15 cellular contexts compared by ENCODE assay signal in genomic region chr11:63663809-63664208, GRCh38. TPM values are rescaled to one million over a fixed set of nuclear protein-coding genes. Genes with fewer than 3 reads are reported as not detected.
A peak's percentile ranks its signal among the peaks of the same experiment; 100 is the strongest.
DNase-seq lines count a peak whose midpoint lies in the region; ATAC-seq, FAIRE-seq and TF ChIP-seq lines count a peak whose summit lies in the region.
"Had no signal": no experiment of that assay in that cellular context is flagged by ENCODE, and none has a peak within 500 bp of the region (broad histone marks: within the 10 kb centered on the region; RNA-seq: fewer than 3 reads in every experiment).

No MANE protein-coding gene starts in this region.

- H3K79me2 ChIP-seq in astrocyte (ENCODE audit: insufficient read depth, low read length): peaks cover 93% of the 10 kb centered on the region

- H3K27me3 Mint-ChIP-seq in astrocyte (ENCODE audit: low read depth, unreplicated experiment): no peaks in the 10 kb centered on the region
- H3K27me3 Mint-ChIP-seq: activated CD4-positive, alpha-beta memory T cell treated with anti-CD3 and anti-CD28 coated beads for 36 hours had no signal

- peak overlapping the region; percentile 54 for H3K27ac ChIP-seq in astrocyte (ENCODE audit: low read depth, low read length)

- FAIRE-seq in astrocyte (lab: Jason Lieb, UNC): no peak
- FAIRE-seq: GM12892, islet of Langerhans had no signal

- peaks cover 3% of the 10 kb centered on the region for H3K9me3 Mint-ChIP-seq in astrocyte (ENCODE audit: unreplicated experiment)
- H3K9me3 Mint-ChIP-seq: activated CD4-positive, alpha-beta memory T cell treated with anti-CD3 and anti-CD28 coated beads for 36 hours; nephron had no signal

- peak overlapping the region; percentile 94 for H3K27ac Mint-ChIP-seq in astrocyte (ENCODE audit: unreplicated experiment)
- H3K27ac Mint-ChIP-seq: activated CD4-positive, alpha-beta memory T cell treated with anti-CD3 and anti-CD28 coated beads for 36 hours; nephron had no signal

- peaks cover 37% of the 10 kb centered on the region for H3K4me1 ChIP-seq in astrocyte (ENCODE audit: insufficient read depth, low read length)

- no peak overlapping the region for H3K4me3 ChIP-seq in astrocyte (ENCODE audit: insufficient read depth, low read depth, low read length)
- no peak overlapping the region for H3K4me3 ChIP-seq in fibroblast of villous mesenchyme (ENCODE audit: low read depth, low read length)
- H3K4me3 ChIP-seq: esophagus squamous epithelium had no signal

- H3K4me2 ChIP-seq in astrocyte (ENCODE audit: low read length): peak overlapping the region; percentile 60

- H3K9me3 ChIP-seq in astrocyte (ENCODE audit: insufficient read depth, low read depth, low read length): no peaks in the 10 kb centered on the region
- H3K9me3 ChIP-seq: esophagus squamous epithelium had no signal

- peak; percentile 62 for DNase-seq in A172 (ENCODE audit: low spot score)
- DNase-seq in HPDE6-E6E7 (ENCODE audit: extremely low spot score): peak; percentile 71
- peak; percentile 74 for DNase-seq in astrocyte (ENCODE audit: low read depth)
- DNase-seq in fibroblast of villous mesenchyme (ENCODE audit: low read depth): peak; percentile 42
- DNase-seq in T-helper 2 cell: no peak
- no peak for DNase-seq in SIG-M5 (lab: John Stamatoyannopoulos, UW)
- no peak for DNase-seq in HuH-7.5 (ENCODE audit: low spot score)
- DNase-seq: 8988T; activated CD4-positive, alpha-beta memory T cell treated with anti-CD3 and anti-CD28 coated beads for 36 hours; DMS79; esophagus squamous epithelium had no signal

- peaks cover 73% of the 10 kb centered on the region for H4K20me1 ChIP-seq in astrocyte (ENCODE audit: insufficient read depth, low read length)

- peaks cover 3% of the 10 kb centered on the region for H3K36me3 ChIP-seq in astrocyte (ENCODE audit: insufficient read depth, low read length)

- H3K27me3 ChIP-seq in astrocyte (ENCODE audit: insufficient read depth, low read length): no peaks in the 10 kb centered on the region
- H3K27me3 ChIP-seq: esophagus squamous epithelium had no signal

- no peak for TF ChIP-seq CTCF in astrocyte (IDR thresholded peaks at IDR 0.05; ENCODE audit: insufficient read depth, low read depth, low read length)
- TF ChIP-seq CTCF in fibroblast of villous mesenchyme (IDR thresholded peaks at IDR 0.05; ENCODE audit: insufficient read depth, low read depth, low read length): no peak

- ATAC-seq in HG03139 (IDR thresholded peaks at IDR 0.05; ENCODE audit: unreplicated experiment): no peak

- peak overlapping the region; percentile 50 for H3K4me3 Mint-ChIP-seq in astrocyte (ENCODE audit: unreplicated experiment)
- H3K4me3 Mint-ChIP-seq: activated CD4-positive, alpha-beta memory T cell treated with anti-CD3 and anti-CD28 coated beads for 36 hours; nephron had no signal

- peak overlapping the region; percentile 8 for H3K9ac ChIP-seq in astrocyte (ENCODE audit: low read length)

- no peak overlapping the region for H2AFZ ChIP-seq in astrocyte (ENCODE audit: low read depth, low read length)

- peaks cover 31% of the 10 kb centered on the region for H3K4me1 Mint-ChIP-seq in astrocyte (ENCODE audit: low read depth, unreplicated experiment)

- H3K36me3 Mint-ChIP-seq in astrocyte (ENCODE audit: low read depth, unreplicated experiment): peaks cover 1% of the 10 kb centered on the region
- H3K36me3 Mint-ChIP-seq: activated CD4-positive, alpha-beta memory T cell treated with anti-CD3 and anti-CD28 coated beads for 36 hours had no signal

RNA-seq across cellular contexts. Expression of gene ATL3, which starts 7.4 kb away (rescaled TPM):
- 111 and 121 TPM in 2 replicates for total RNA-seq in A172 (2014; rRNA removed; shearing (Covaris generic))
- 45.2 and 47.9 TPM in 2 replicates for total RNA-seq in astrocyte
- 123 and 152 TPM in 2 replicates for total RNA-seq in fibroblast of villous mesenchyme

RNA-seq across cellular contexts. Expression of gene RTN3, which starts 17.5 kb away (rescaled TPM):
- total RNA-seq in A172 (2014; rRNA removed; shearing (Covaris generic)): 79.0 and 79.3 TPM in 2 replicates
- total RNA-seq in astrocyte (99.5 and 106 TPM in 2 replicates), fibroblast of villous mesenchyme (61.5 and 70.0 TPM in 2 replicates)

RNA-seq across cellular contexts. Expression of gene PLAAT3, which starts 49.6 kb away (rescaled TPM):
- 45.4 and 60.1 TPM in 2 replicates for total RNA-seq in A172 (2014; rRNA removed; shearing (Covaris generic))
- 11.5 and 15.5 TPM in 2 replicates for total RNA-seq in astrocyte
- 4.2 and 6.0 TPM in 2 replicates for total RNA-seq in fibroblast of villous mesenchyme

Comparison
In these comparisons a context has a peak if more than half of its experiments do, and no peak if none do; other contexts are left out.
1. DNase-seq: peak in A172 (single experiment), HPDE6-E6E7 (single experiment), astrocyte (single experiment) and fibroblast of villous mesenchyme (single experiment); none in T-helper 2 cell (0 of 5), SIG-M5 (single experiment) and HuH-7.5 (single experiment).